1 cellular context compared by ENCODE assay signal in the genomic region with DNA sequence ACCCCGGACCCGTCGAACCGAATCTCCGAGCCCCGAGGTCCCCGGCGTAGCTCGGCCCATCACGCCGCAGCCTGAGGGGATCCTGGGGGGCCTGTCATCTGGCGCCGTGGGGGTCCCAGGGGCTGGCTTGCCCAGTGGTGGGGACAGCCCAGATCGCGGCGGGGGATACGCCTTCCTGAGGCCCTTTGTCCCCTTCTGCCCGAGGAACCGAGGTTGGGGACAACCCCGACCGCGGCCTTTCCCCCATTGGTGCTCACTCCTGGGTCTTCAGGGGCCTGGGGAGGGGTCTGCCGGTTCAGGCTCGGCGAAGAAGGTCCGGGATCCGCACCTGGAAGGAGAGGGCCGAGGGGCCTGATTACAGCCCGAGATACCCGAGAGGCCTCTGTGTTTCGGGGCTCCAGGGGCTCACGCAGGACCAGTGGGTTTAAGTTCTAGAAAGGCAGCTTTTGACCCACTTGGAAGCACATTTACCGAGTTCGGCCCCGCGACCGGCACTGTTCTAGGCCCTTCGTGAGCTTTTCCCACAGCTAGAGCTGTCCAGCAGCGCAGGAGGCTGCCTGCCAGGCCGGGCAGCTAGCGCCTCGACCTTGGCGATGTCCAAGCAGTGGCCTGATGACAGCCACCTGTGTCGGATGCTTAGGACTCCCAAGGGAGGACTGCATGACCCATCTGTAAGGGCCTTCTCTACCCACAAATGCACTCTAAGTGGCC.
A peak's percentile ranks its signal among the peaks of the same experiment; 100 is the strongest.
TF ChIP-seq lines count a peak whose summit lies in the region.

No MANE protein-coding gene starts in this region.

TF ChIP-seq in SK-N-SH, 30 proteins besides CTCF, POLR2A, EP300 and RAD21:
- no peak for TF ChIP-seq ZBTB33 (IDR thresholded peaks at IDR 0.05; ENCODE audit: borderline replicate concordance, low read depth)
- TF ChIP-seq, protein P1, sequence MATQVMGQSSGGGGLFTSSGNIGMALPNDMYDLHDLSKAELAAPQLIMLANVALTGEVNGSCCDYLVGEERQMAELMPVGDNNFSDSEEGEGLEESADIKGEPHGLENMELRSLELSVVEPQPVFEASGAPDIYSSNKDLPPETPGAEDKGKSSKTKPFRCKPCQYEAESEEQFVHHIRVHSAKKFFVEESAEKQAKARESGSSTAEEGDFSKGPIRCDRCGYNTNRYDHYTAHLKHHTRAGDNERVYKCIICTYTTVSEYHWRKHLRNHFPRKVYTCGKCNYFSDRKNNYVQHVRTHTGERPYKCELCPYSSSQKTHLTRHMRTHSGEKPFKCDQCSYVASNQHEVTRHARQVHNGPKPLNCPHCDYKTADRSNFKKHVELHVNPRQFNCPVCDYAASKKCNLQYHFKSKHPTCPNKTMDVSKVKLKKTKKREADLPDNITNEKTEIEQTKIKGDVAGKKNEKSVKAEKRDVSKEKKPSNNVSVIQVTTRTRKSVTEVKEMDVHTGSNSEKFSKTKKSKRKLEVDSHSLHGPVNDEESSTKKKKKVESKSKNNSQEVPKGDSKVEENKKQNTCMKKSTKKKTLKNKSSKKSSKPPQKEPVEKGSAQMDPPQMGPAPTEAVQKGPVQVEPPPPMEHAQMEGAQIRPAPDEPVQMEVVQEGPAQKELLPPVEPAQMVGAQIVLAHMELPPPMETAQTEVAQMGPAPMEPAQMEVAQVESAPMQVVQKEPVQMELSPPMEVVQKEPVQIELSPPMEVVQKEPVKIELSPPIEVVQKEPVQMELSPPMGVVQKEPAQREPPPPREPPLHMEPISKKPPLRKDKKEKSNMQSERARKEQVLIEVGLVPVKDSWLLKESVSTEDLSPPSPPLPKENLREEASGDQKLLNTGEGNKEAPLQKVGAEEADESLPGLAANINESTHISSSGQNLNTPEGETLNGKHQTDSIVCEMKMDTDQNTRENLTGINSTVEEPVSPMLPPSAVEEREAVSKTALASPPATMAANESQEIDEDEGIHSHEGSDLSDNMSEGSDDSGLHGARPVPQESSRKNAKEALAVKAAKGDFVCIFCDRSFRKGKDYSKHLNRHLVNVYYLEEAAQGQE (IDR thresholded peaks at IDR 0.05; ENCODE audit: low read depth, low read length): peak; percentile 92
- 0 out of 2 replicates have a peak, but pooled peaks have one; percentile 30 for TF ChIP-seq SIN3A (IDR thresholded peaks at IDR 0.05; ENCODE audit: borderline replicate concordance, low read depth, low read length)
- peak; percentile 67; the same call in 1 of the 2 replicates for TF ChIP-seq MXI1 (IDR thresholded peaks at IDR 0.05; ENCODE audit: low read depth, low read length)
TF ChIP-seq in SK-N-SH: peak in this region for 3.
